13 cellular contexts compared by ENCODE assay signal in genomic region chr16:27427538-27427937, GRCh38. TPM values are rescaled to one million over a fixed set of nuclear protein-coding genes. Genes with fewer than 3 reads are reported as not detected.
A peak's percentile ranks its signal among the peaks of the same experiment; 100 is the strongest.
DNase-seq lines count a peak whose midpoint lies in the region; ATAC-seq and TF ChIP-seq lines count a peak whose summit lies in the region.
"Had no signal": no experiment of that assay in that cellular context is flagged by ENCODE, and none has a peak within 500 bp of the region (broad histone marks: within the 10 kb centered on the region; RNA-seq: fewer than 3 reads in every experiment).

No MANE protein-coding gene starts in this region.

- no peaks in the 10 kb centered on the region for H3K27me3 ChIP-seq in SU-DHL-6 (ENCODE audit: low read length)
- no peaks in the 10 kb centered on the region for H3K27me3 ChIP-seq in osteoblast (ENCODE audit: insufficient read depth, low read length)
- H3K27me3 ChIP-seq: ovary had no signal

- H3K79me2 ChIP-seq in SU-DHL-6 (ENCODE audit: insufficient read depth, low read length), result no peaks in the 10 kb centered on the region
- H3K79me2 ChIP-seq in osteoblast (ENCODE audit: insufficient read depth, low read length), result no peaks in the 10 kb centered on the region

- H3K36me3 Mint-ChIP-seq in activated T-cell treated with anti-CD3 and anti-CD28 coated beads, Interleukin-2, amount 50 U/mL, for 24 hours (ENCODE audit: low read depth), result peaks cover 98% of the 10 kb centered on the region
- H3K36me3 Mint-ChIP-seq in dendritic cell treated with granulocyte-macrophage colony-stimulating factor and Interleukin-4, amounts not matched to agents 40 ng/mL and 50 ng/mL, for 4 days (ENCODE audit: low read depth), result peaks cover 68% of the 10 kb centered on the region

- intact Hi-C loops in dendritic cell treated with granulocyte-macrophage colony-stimulating factor and Interleukin-4, amounts not matched to agents 40 ng/mL and 50 ng/mL, for 4 days (cut with micrococcal nuclease), result no loop called here
- intact Hi-C loops in mucosa of descending colon (cut with DNase I, micrococcal nuclease), result no loop called here

- H2AFZ ChIP-seq in SU-DHL-6 (ENCODE audit: low read depth, low read length, severe bottlenecking), result no peak overlapping the region
- H2AFZ ChIP-seq in osteoblast (ENCODE audit: low read length), result no peak overlapping the region

- H3K36me3 ChIP-seq in SU-DHL-6 (ENCODE audit: low read length), result peaks cover 13% of the 10 kb centered on the region
- no peaks in the 10 kb centered on the region for H3K36me3 ChIP-seq in mucosa of descending colon (ENCODE audit: low read depth)
- H3K36me3 ChIP-seq in osteoblast (ENCODE audit: insufficient read depth, low read length), result no peaks in the 10 kb centered on the region
- H3K36me3 ChIP-seq: ovary, tibial artery had no signal

- no peak overlapping the region for H3K4me3 ChIP-seq in SU-DHL-6 (ENCODE audit: insufficient read depth, low read length, poor library complexity, severe bottlenecking)
- H3K4me3 ChIP-seq in mucosa of descending colon, result no peak overlapping the region
- H3K4me3 ChIP-seq in osteoblast (ENCODE audit: insufficient read depth, low read length), result no peak overlapping the region
- H3K4me3 ChIP-seq: ovary, tibial artery had no signal

- H3K27ac ChIP-seq in SU-DHL-6 (ENCODE audit: low read depth, low read length) (peak overlapping the region; percentile 80), osteoblast (ENCODE audit: low read depth, low read length) (no peak overlapping the region)
- H3K27ac ChIP-seq: ovary, tibial artery had no signal

- peak overlapping the region; percentile 94 for H3K27ac Mint-ChIP-seq in activated T-cell treated with anti-CD3 and anti-CD28 coated beads, Interleukin-2, amount 50 U/mL, for 24 hours
- H3K27ac Mint-ChIP-seq in dendritic cell treated with granulocyte-macrophage colony-stimulating factor and Interleukin-4, amounts not matched to agents 40 ng/mL and 50 ng/mL, for 4 days, result peak overlapping the region; percentile 54
- H3K27ac Mint-ChIP-seq in stimulated activated naive CD8-positive, alpha-beta T cell treated with anti-CD3 and anti-CD28 coated beads, Interleukin-15, amount 100 ng/mL, for 72 hours, result peak overlapping the region; percentile 48 to 90

- peak overlapping the region; percentile 33; the same call in 1 of the 2 replicates for H3K9ac ChIP-seq in SU-DHL-6 (ENCODE audit: low read length)

- no peak for ATAC-seq in stimulated activated naive CD8-positive, alpha-beta T cell treated with anti-CD3 and anti-CD28 coated beads, Interleukin-15, amount 100 ng/mL, for 72 hours
- ATAC-seq in mucosa of descending colon, result no peak

- TF ChIP-seq CTCF in SU-DHL-6 (IDR thresholded peaks at IDR 0.05; ENCODE audit: insufficient read depth, low read length, poor library complexity, severe bottlenecking) (no peak), mucosa of descending colon (IDR thresholded peaks at IDR 0.05) (no peak), osteoblast (IDR thresholded peaks at IDR 0.05; ENCODE audit: extremely low read depth, low read depth, low read length) (no peak)

- H3F3A ChIP-seq in SU-DHL-6 (ENCODE audit: insufficient read depth), result peaks cover 14% of the 10 kb centered on the region

- H3K4me3 Mint-ChIP-seq in activated T-cell treated with anti-CD3 and anti-CD28 coated beads, Interleukin-2, amount 50 U/mL, for 24 hours, result peak overlapping the region; percentile 30
- H3K4me3 Mint-ChIP-seq in dendritic cell treated with granulocyte-macrophage colony-stimulating factor and Interleukin-4, amounts not matched to agents 40 ng/mL and 50 ng/mL, for 4 days, result peak overlapping the region; percentile 60
- H3K4me3 Mint-ChIP-seq in stimulated activated naive CD8-positive, alpha-beta T cell treated with anti-CD3 and anti-CD28 coated beads, Interleukin-15, amount 100 ng/mL, for 72 hours, result peak overlapping the region; percentile 69

- H3K4me1 ChIP-seq in mucosa of descending colon (ENCODE audit: low read depth) (no peaks in the 10 kb centered on the region), osteoblast (ENCODE audit: insufficient read depth, low read length) (peaks cover 13% of the 10 kb centered on the region)
- H3K4me1 ChIP-seq: tibial artery had no signal

- H3K9me3 ChIP-seq in SU-DHL-6 (ENCODE audit: insufficient read depth, low read length) (peaks cover 7% of the 10 kb centered on the region; the same call in 1 of the 2 replicates), mucosa of descending colon (peaks cover 5% of the 10 kb centered on the region), osteoblast (ENCODE audit: low read depth, low read length) (no peaks in the 10 kb centered on the region)
- H3K9me3 ChIP-seq: ovary had no signal

- H3K9me3 Mint-ChIP-seq in activated T-cell treated with anti-CD3 and anti-CD28 coated beads, Interleukin-2, amount 50 U/mL, for 24 hours, result peaks cover 2% of the 10 kb centered on the region
- peaks cover 3% of the 10 kb centered on the region for H3K9me3 Mint-ChIP-seq in dendritic cell treated with granulocyte-macrophage colony-stimulating factor and Interleukin-4, amounts not matched to agents 40 ng/mL and 50 ng/mL, for 4 days
- peaks cover under 1 to 1% of the 10 kb centered on the region in 2 donors for H3K9me3 Mint-ChIP-seq in stimulated activated naive CD8-positive, alpha-beta T cell treated with anti-CD3 and anti-CD28 coated beads, Interleukin-15, amount 100 ng/mL, for 72 hours

- peak overlapping the region; percentile 44 for H3K4me2 ChIP-seq in SU-DHL-6 (ENCODE audit: low read depth, low read length, poor library complexity, severe bottlenecking)
- no peak overlapping the region for H3K4me2 ChIP-seq in osteoblast (ENCODE audit: insufficient read depth, low read length)

- no peaks in the 10 kb centered on the region for H3K27me3 Mint-ChIP-seq in activated T-cell treated with anti-CD3 and anti-CD28 coated beads, Interleukin-2, amount 50 U/mL, for 24 hours
- H3K27me3 Mint-ChIP-seq in dendritic cell treated with granulocyte-macrophage colony-stimulating factor and Interleukin-4, amounts not matched to agents 40 ng/mL and 50 ng/mL, for 4 days, result peaks cover 12% of the 10 kb centered on the region
- H3K27me3 Mint-ChIP-seq in stimulated activated naive CD8-positive, alpha-beta T cell treated with anti-CD3 and anti-CD28 coated beads, Interleukin-15, amount 100 ng/mL, for 72 hours, result no peaks in the 10 kb centered on the region

- no peaks in the 10 kb centered on the region for H3K9me2 ChIP-seq in SU-DHL-6 (replicated peaks; ENCODE audit: insufficient read depth, low read length)

- peak; percentile 19 for DNase-seq in activated T-cell treated with anti-CD3 and anti-CD28 coated beads, Interleukin-2, amount 50 U/mL, for 24 hours
- no peak for DNase-seq in activated T-cell treated with anti-CD3 and anti-CD28 coated beads for 4 hours
- DNase-seq in stimulated activated naive CD8-positive, alpha-beta T cell treated with anti-CD3 and anti-CD28 coated beads, Interleukin-15, amount 100 ng/mL, for 72 hours, result no peak
- no peak for DNase-seq in mucosa of descending colon
- no peak for DNase-seq in kidney tubule cell (ENCODE audit: low spot score)
- DNase-seq in osteoblast (ENCODE audit: insufficient read length, low spot score, missing footprints), result no peak
- DNase-seq: activated CD4-positive, alpha-beta T cell treated with anti-CD3 and anti-CD28 coated beads, Interleukin-2, amount 50 U/mL, for 4 hours; NCI-H1105; stimulated activated CD4-positive, alpha-beta T cell treated with anti-CD3 and anti-CD28 coated beads, Interleukin-12 subunit alpha, Interleukin-12 subunit beta, amount 100 ng/mL, for 4 hours; tibial artery had no signal

- no peaks in the 10 kb centered on the region for H4K20me1 ChIP-seq in SU-DHL-6 (ENCODE audit: low read depth, low read length)
- H4K20me1 ChIP-seq in osteoblast (ENCODE audit: insufficient read depth, low read length), result no peaks in the 10 kb centered on the region

- peaks cover 89% of the 10 kb centered on the region for H3K4me1 Mint-ChIP-seq in activated T-cell treated with anti-CD3 and anti-CD28 coated beads, Interleukin-2, amount 50 U/mL, for 24 hours (ENCODE audit: low read depth)
- peaks cover 58% of the 10 kb centered on the region for H3K4me1 Mint-ChIP-seq in dendritic cell treated with granulocyte-macrophage colony-stimulating factor and Interleukin-4, amounts not matched to agents 40 ng/mL and 50 ng/mL, for 4 days (ENCODE audit: low read depth)
- peaks cover 91% of the 10 kb centered on the region for H3K4me1 Mint-ChIP-seq in stimulated activated naive CD8-positive, alpha-beta T cell treated with anti-CD3 and anti-CD28 coated beads, Interleukin-15, amount 100 ng/mL, for 72 hours

RNA-seq across cellular contexts. Expression of gene IL21R, which starts 25.6 kb away (rescaled TPM):
- total RNA-seq in mucosa of descending colon (1 to 10 TPM in 2 of 3 donors, under 1 TPM in 1; 0.47 to 1.4 (median 1.0) TPM), osteoblast (10.1 and 13.8 TPM in 2 replicates)
